Comparison of ENCODE assay signal across 18 cellular contexts in the genomic region with DNA sequence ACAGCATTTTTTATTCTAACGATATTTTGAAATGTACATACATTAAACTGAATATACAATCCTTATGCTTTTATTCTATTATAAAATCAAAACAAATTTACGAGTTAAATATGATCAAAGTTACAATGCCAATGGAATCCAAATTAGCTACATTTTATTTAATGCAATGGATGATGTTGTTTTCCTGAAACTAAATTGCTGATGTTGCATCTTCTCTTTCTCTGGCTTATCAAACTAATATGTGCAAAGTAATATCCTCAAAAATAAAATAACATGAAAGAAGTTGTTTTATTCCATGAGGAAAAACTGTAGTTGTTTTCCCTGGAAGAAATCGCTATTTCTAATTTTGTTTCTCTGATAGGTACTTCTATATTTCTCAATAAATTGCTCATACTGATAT.
"Had no signal": no experiment of that assay in that cellular context is flagged by ENCODE, and none has a peak within 500 bp of the region (broad histone marks: within the 10 kb centered on the region; RNA-seq: fewer than 3 reads in every experiment).

No MANE protein-coding gene starts in this region.

- DNase-seq: KG1, MG63, NCI-H1092, NCI-H1105 treated with DMSO at 0.1 percent for 48 hours, NCI-H187, NCI-H2029, NCI-H2081 treated with DMSO at 0.1 percent for 48 hours, NCI-H2171, NCI-H226, NCI-H446, NCI-H510A, NCI-H524 treated with DMSO at 0.1 percent for 48 hours, NCI-H774, SHP77, SK-N-SH, SW 1271, T-cell had no signal

- H3K36me3 Mint-ChIP-seq: T-cell had no signal

- ATAC-seq: T-cell had no signal

- H3K9ac ChIP-seq: SK-N-SH had no signal

- H3K4me3 ChIP-seq: MG63 had no signal

- H3K4me3 Mint-ChIP-seq: T-cell had no signal

- H3K27me3 ChIP-seq: MG63 had no signal

- H3K36me3 ChIP-seq: MG63 had no signal

- H3K27ac ChIP-seq: RWPE1 had no signal

- H3K9me3 ChIP-seq: MG63, SK-N-SH had no signal

- H3K27me3 Mint-ChIP-seq: T-cell had no signal

- H3K4me2 ChIP-seq: SK-N-SH had no signal
